8 cellular contexts compared by ENCODE assay signal in genomic region chr1:46667782-46668760, GRCh38.
DNase-seq lines count a peak whose midpoint lies in the region; ATAC-seq lines count a peak whose summit lies in the region.

ATPAF1 (minus strand) TSS chr1:46668364; CDS start chr1:46668322, 42 bp downstream.

- ATAC-seq in HG02943 (IDR thresholded peaks at IDR 0.05; ENCODE audit: low read depth, unreplicated experiment): peak; percentile 61

- DNase-seq in NCI-H1436 (lab: John Stamatoyannopoulos, UW) (peak; percentile 59), NCI-H1436 treated with DMSO at 0.1 percent for 48 hours (lab: John Stamatoyannopoulos, UW) (no peak), NCI-H2171 treated with DMSO at 0.1 percent for 48 hours (lab: John Stamatoyannopoulos, UW) (peak; percentile 47), islet precursor cell (peak; percentile 91)
- DNase-seq in activated CD4-positive, CD25-positive, alpha-beta regulatory T cell (lab: John Stamatoyannopoulos, UW): peak; percentile 30 to 48 (median 34)
- DNase-seq in central memory CD4-positive, alpha-beta T cell: peak; percentile 55
- DNase-seq in stimulated activated CD4-positive, alpha-beta T cell treated with anti-CD3 and anti-CD28 coated beads, Interleukin-12 subunit alpha, Interleukin-12 subunit beta, amount 100 ng/mL, for 48 hours (ENCODE audit: low read depth in 2 of 3, low spot score in 1 of 3): peak; percentile 35 to 63 (median 37)
